ENCODE assay signal across 8 cellular contexts in the genomic region with DNA sequence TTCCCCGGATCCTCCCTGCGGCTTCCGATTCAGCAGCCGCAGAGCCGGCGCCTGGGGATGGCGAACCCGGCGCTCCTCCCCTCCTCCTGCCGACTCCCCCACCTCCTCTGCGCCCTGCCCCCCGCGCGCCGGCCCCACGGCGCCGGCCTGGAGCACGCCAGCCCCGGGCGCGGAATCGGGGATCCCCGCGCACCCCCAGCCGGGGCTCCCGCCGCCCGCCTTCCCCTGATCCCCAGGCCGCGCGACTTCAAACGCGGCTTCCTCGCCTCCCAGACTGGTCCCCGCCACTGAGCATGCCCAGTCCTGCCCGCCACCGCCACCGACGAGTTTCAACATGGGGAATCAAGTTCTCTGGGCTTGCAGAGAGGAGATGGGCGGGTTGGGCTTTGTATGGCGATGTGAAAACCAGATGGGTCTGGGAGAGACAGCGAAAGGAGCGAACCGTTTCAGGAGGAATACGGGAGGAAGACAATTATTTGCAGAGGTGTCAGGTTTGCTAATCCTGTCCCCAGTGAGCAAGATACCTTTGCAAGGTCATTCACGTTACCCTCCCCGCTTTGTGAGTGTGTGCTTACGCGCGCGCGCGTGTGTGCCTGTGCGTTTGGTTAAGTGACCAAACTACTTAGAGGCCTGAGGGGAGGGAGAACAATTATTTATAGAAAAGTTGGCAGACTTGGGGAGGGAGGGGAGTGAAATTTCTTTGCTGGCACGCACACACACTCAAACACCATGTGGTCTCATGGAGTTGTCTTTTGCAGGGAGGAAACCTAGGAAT. TPM values are rescaled to one million over a fixed set of nuclear protein-coding genes. Genes with fewer than 3 reads are reported as not detected.
DNase-seq lines count a peak whose midpoint lies in the region; ATAC-seq, FAIRE-seq and TF ChIP-seq lines count a peak whose summit lies in the region.

A gene (minus strand): TSS at position 276 of the 775 bp plus-strand sequence. CDS start 351 bp downstream, outside the sequence.

- H3K9me3 ChIP-seq in psoas muscle, result no peaks in the 10 kb centered on the region
- peaks cover 2% of the 10 kb centered on the region for H3K9me3 ChIP-seq in vagina

- H3K4me3 ChIP-seq in psoas muscle, result peak within 1 kb of the TSS; percentile 94
- H3K4me3 ChIP-seq in vagina, result peak within 1 kb of the TSS; percentile 66

- ATAC-seq in HG02588 (IDR thresholded peaks at IDR 0.05; ENCODE audit: unreplicated experiment), result peak; percentile 43
- peak; percentile 72 for ATAC-seq in left ventricle myocardium superior
- ATAC-seq in psoas muscle, result peak; percentile 58 to 76 (median 66)

- no peaks in the 10 kb centered on the region for H3K27me3 ChIP-seq in psoas muscle (ENCODE audit: insufficient read depth in 3 of 3, low read length in 2 of 3)
- no peaks in the 10 kb centered on the region for H3K27me3 ChIP-seq in vagina

- FAIRE-seq in GM12891 (lab: Jason Lieb, UNC), result no peak

- peak; percentile 64; the same call in 1 of the 2 replicates for TF ChIP-seq POLR2A in GM12891 (IDR thresholded peaks at IDR 0.05; ENCODE audit: low read depth, low read length)
- no peak for TF ChIP-seq POLR2A in vagina (IDR thresholded peaks at IDR 0.05)

- H3K36me3 ChIP-seq in psoas muscle (ENCODE audit: insufficient read depth in 1 of 2, low read depth in 1 of 2) (no peaks in the 10 kb centered on the region), vagina (no peaks in the 10 kb centered on the region)

- no peak for TF ChIP-seq CTCF in psoas muscle (IDR thresholded peaks at IDR 0.05)
- TF ChIP-seq CTCF in vagina (IDR thresholded peaks at IDR 0.05), result no peak

- peak; percentile 53 for DNase-seq in GM12891 (ENCODE audit: insufficient read length, low spot score)
- DNase-seq in NCI-H1092 (lab: John Stamatoyannopoulos, UW), result peak; percentile 29
- DNase-seq in T-helper 1 cell, result peak; percentile 43 to 73 (median 59)
- DNase-seq in amygdala (lab: John Stamatoyannopoulos, UW), result peak in 54 of 56 donors; percentile 11 to 81 (median 56)
- DNase-seq in left ventricle myocardium superior, result peak; percentile 85
- peak; percentile 81 to 89 for DNase-seq in psoas muscle
- DNase-seq in vagina (ENCODE audit: extremely low spot score in 2 of 2), result no peak

- H3K4me1 ChIP-seq in psoas muscle (peaks cover 44% of the 10 kb centered on the region), vagina (peaks cover 19% of the 10 kb centered on the region)

- 0 to 1% (median 1%) methylated on average over 41 to 56 of the region's 56 CpGs for WGBS in psoas muscle, 3 donors

- intact Hi-C loops in left ventricle myocardium superior (cut with micrococcal nuclease), result loop anchor here (2.0 kb wide), 1 partner anchor 54 kb away; no protein-coding TSS in a partner anchor
- intact Hi-C loops in psoas muscle (cut with DNase I), result loop anchor here (5.0 to 10.0 kb wide), 2 partner anchors 57 to 350 kb away; a partner anchor contains a TSS
- intact Hi-C loops in vagina (cut with DNase I), result no loop called here

- peak within 1 kb of the TSS; percentile 93 for H3K27ac ChIP-seq in psoas muscle
- H3K27ac ChIP-seq in vagina, result peak within 1 kb of the TSS; percentile 74

TF ChIP-seq in GM12891, 5 proteins besides CTCF, POLR2A, EP300 and RAD21:
- TF ChIP-seq POLR2AphosphoS5 (IDR thresholded peaks at IDR 0.05; ENCODE audit: low read depth, low read length), result peak; percentile 41; the same call in 1 of the 2 replicates
- no peak for TF ChIP-seq SPI1 (IDR thresholded peaks at IDR 0.05; ENCODE audit: low read depth, low read length)
- TF ChIP-seq TAF1 (IDR thresholded peaks at IDR 0.05; ENCODE audit: low read depth, low read length), result peak; percentile 26; the same call in 1 of the 2 replicates
- TF ChIP-seq POU2F2 (IDR thresholded peaks at IDR 0.05; ENCODE audit: low read depth, low read length), result no peak

RNA-seq across cellular contexts. Expression of the gene that starts here (rescaled TPM):
- polyA plus RNA-seq in GM12891 (2012; ENCODE audit: low read depth, missing spikeins), result 2.6 TPM
- total RNA-seq in left ventricle myocardium superior, result 21.2 TPM
- 10 to 100 TPM in 3 of 4 donors, 1 to 10 TPM in 1; 3.5 to 17.0 (median 11.8) TPM for total RNA-seq in psoas muscle
- polyA plus RNA-seq in psoas muscle, result 1 to 10 TPM in 2 of 3 donors, under 1 TPM in 1; 0.91 to 6.3 (median 4.8) TPM
- total RNA-seq in vagina, result 10.3 TPM

Comparison
In these comparisons a context has a peak if more than half of its experiments do, and no peak if none do; other contexts are left out.
1. DNase-seq: peak in GM12891 (single experiment), NCI-H1092 (single experiment), T-helper 1 cell (5 of 5), amygdala (54 of 56), left ventricle myocardium superior (single experiment) and psoas muscle (2 of 2); none in vagina (0 of 2).
2. Peak in every context shown above with its lines, with median percentiles within 50 percentile points of each other: ATAC-seq.